ENCODE assay signal across 17 cellular contexts in genomic region chr9:93087971-93088655, GRCh38. TPM values are rescaled to one million over a fixed set of nuclear protein-coding genes. Genes with fewer than 3 reads are reported as not detected.
A peak's percentile ranks its signal among the peaks of the same experiment; 100 is the strongest.
DNase-seq lines count a peak whose midpoint lies in the region; ATAC-seq and TF ChIP-seq lines count a peak whose summit lies in the region.
"Had no signal": no experiment of that assay in that cellular context is flagged by ENCODE, and none has a peak within 500 bp of the region (broad histone marks: within the 10 kb centered on the region; RNA-seq: fewer than 3 reads in every experiment).

No MANE protein-coding gene starts in this region.

- H3K36me3 ChIP-seq in lower lobe of right lung (no peaks in the 10 kb centered on the region), upper lobe of right lung (no peaks in the 10 kb centered on the region)

- H3K27me3 ChIP-seq in right cardiac atrium (ENCODE audit: control insufficient read depth, insufficient read depth) (no peaks in the 10 kb centered on the region), lower lobe of right lung (ENCODE audit: low read depth) (no peaks in the 10 kb centered on the region), upper lobe of right lung (no peaks in the 10 kb centered on the region)

- intact Hi-C loops in Right ventricle myocardium inferior (cut with DNase I), result no loop called here
- intact Hi-C loops in right cardiac atrium (cut with DNase I), result no loop called here
- intact Hi-C loops in lower lobe of right lung (cut with DNase I), result no loop called here
- intact Hi-C loops in upper lobe of right lung (cut with DNase I), result no loop called here

- no peak overlapping the region for H3K4me3 Mint-ChIP-seq in activated CD8-positive, alpha-beta T cell treated with anti-CD3 and anti-CD28 coated beads, Interleukin-2, amount 10 ng/mL, durations not matched to agents 7 days and 5 days
- H3K4me3 Mint-ChIP-seq: HFFc6 had no signal

- H3K4me3 ChIP-seq in right cardiac atrium (ENCODE audit: low read length) (no peak overlapping the region), lower lobe of right lung (no peak overlapping the region), upper lobe of right lung (no peak overlapping the region)
- H3K4me3 ChIP-seq: SK-N-MC had no signal

- ATAC-seq in Right ventricle myocardium inferior (no peak), right cardiac atrium (no peak), lower lobe of right lung (no peak), upper lobe of right lung (no peak), GM21529 (IDR thresholded peaks at IDR 0.05; ENCODE audit: unreplicated experiment) (no peak)
- ATAC-seq in activated CD8-positive, alpha-beta T cell treated with anti-CD3 and anti-CD28 coated beads, Interleukin-2, amount 10 ng/mL, durations not matched to agents 7 days and 5 days, result no peak
- ATAC-seq: stimulated activated naive CD8-positive, alpha-beta T cell treated with anti-CD3 and anti-CD28 coated beads, Interleukin-15, Interleukin-2, amounts not matched to agents 100 U/mL and 50 U/mL, for 24 hours had no signal

- H3K9me3 ChIP-seq in right cardiac atrium (ENCODE audit: control insufficient read depth, low read length), result no peaks in the 10 kb centered on the region
- H3K9me3 ChIP-seq in lower lobe of right lung, result no peaks in the 10 kb centered on the region
- no peaks in the 10 kb centered on the region for H3K9me3 ChIP-seq in upper lobe of right lung

- H3K4me1 Mint-ChIP-seq in activated CD8-positive, alpha-beta T cell treated with anti-CD3 and anti-CD28 coated beads, Interleukin-2, amount 10 ng/mL, durations not matched to agents 7 days and 5 days (ENCODE audit: low read depth), result peaks cover 51% of the 10 kb centered on the region

- H3K27me3 Mint-ChIP-seq in activated CD8-positive, alpha-beta T cell treated with anti-CD3 and anti-CD28 coated beads, Interleukin-2, amount 10 ng/mL, durations not matched to agents 7 days and 5 days (ENCODE audit: low read depth), result no peaks in the 10 kb centered on the region

- POLR2A ChIA-PET in activated CD8-positive, alpha-beta T cell treated with anti-CD3 and anti-CD28 coated beads, Interleukin-2, amount 10 ng/mL, durations not matched to agents 7 days and 5 days (lab: Charles Lee), result interaction anchor here (1.3 to 1.5 kb wide), 2 partner anchors 22 to 60 kb away, joined by 3 to 5 read pairs; no protein-coding TSS in a partner anchor

- 97% methylated on average over 12 of the region's 12 CpGs for WGBS in right cardiac atrium

- peaks cover 6% of the 10 kb centered on the region for H3K9me3 Mint-ChIP-seq in activated CD8-positive, alpha-beta T cell treated with anti-CD3 and anti-CD28 coated beads, Interleukin-2, amount 10 ng/mL, durations not matched to agents 7 days and 5 days (ENCODE audit: insufficient read depth)

- DNase-seq in Right ventricle myocardium inferior (ENCODE audit: missing footprints), result peak; percentile 23
- DNase-seq in right cardiac atrium, result no peak
- DNase-seq in activated CD8-positive, alpha-beta T cell treated with anti-CD3 and anti-CD28 coated beads, Interleukin-2, amount 10 ng/mL, durations not matched to agents 7 days and 5 days, result no peak
- peak; percentile 29 for DNase-seq in lower lobe of right lung
- DNase-seq in upper lobe of right lung, result peak; percentile 54
- DNase-seq in midbrain (lab: John Stamatoyannopoulos, UW), result no peak
- DNase-seq in NCI-H2081 treated with DMSO at 0.1 percent for 48 hours (lab: John Stamatoyannopoulos, UW), result no peak
- DNase-seq: amygdala; HFFc6; MV-4-11; NCI-H526 treated with DMSO at 0.1 percent for 48 hours; occipital lobe; stimulated activated naive CD8-positive, alpha-beta T cell treated with anti-CD3 and anti-CD28 coated beads, Interleukin-15, Interleukin-2, amounts not matched to agents 100 U/mL and 50 U/mL, for 24 hours had no signal

- H3K27ac Mint-ChIP-seq in activated CD8-positive, alpha-beta T cell treated with anti-CD3 and anti-CD28 coated beads, Interleukin-2, amount 10 ng/mL, durations not matched to agents 7 days and 5 days, result peak overlapping the region; percentile 44
- H3K27ac Mint-ChIP-seq: HFFc6 had no signal

- CTCF ChIA-PET in activated CD8-positive, alpha-beta T cell treated with anti-CD3 and anti-CD28 coated beads, Interleukin-2, amount 10 ng/mL, durations not matched to agents 7 days and 5 days (lab: Charles Lee), result interaction anchor here (1.5 kb wide), 1 partner anchor 21 kb away, joined by 8 read pairs; no protein-coding TSS in a partner anchor

- H3K36me3 Mint-ChIP-seq in activated CD8-positive, alpha-beta T cell treated with anti-CD3 and anti-CD28 coated beads, Interleukin-2, amount 10 ng/mL, durations not matched to agents 7 days and 5 days (ENCODE audit: low read depth), result peaks cover 65% of the 10 kb centered on the region

- H3K4me1 ChIP-seq in right cardiac atrium (ENCODE audit: control insufficient read depth, insufficient read depth, low read length) (no peaks in the 10 kb centered on the region), lower lobe of right lung (peaks cover 14% of the 10 kb centered on the region), upper lobe of right lung (peaks cover 14% of the 10 kb centered on the region)

- H3K27ac ChIP-seq in right cardiac atrium (ENCODE audit: low read length) (no peak overlapping the region), lower lobe of right lung (no peak overlapping the region), upper lobe of right lung (no peak overlapping the region)
- H3K27ac ChIP-seq: epithelial cell of prostate, SK-N-MC had no signal

- no peak for TF ChIP-seq CTCF in lower lobe of right lung (IDR thresholded peaks at IDR 0.05)
- no peak for TF ChIP-seq CTCF in upper lobe of right lung (IDR thresholded peaks at IDR 0.05)

RNA-seq across cellular contexts. Expression of gene CARD19, which starts 7.9 kb away (rescaled TPM):
- 27.1 TPM for total RNA-seq in Right ventricle myocardium inferior
- total RNA-seq in right cardiac atrium, result 10 to 100 TPM; 17.7 to 26.6 (median 22.5) TPM
- 30.3 TPM for polyA plus RNA-seq in right cardiac atrium
- 10 to 100 TPM; 51.7 to 55.4 TPM for total RNA-seq in activated CD8-positive, alpha-beta T cell treated with anti-CD3 and anti-CD28 coated beads, Interleukin-2, amount 10 ng/mL, durations not matched to agents 7 days and 5 days
- 25.6 TPM for total RNA-seq in lower lobe of right lung
- 31.8 TPM for total RNA-seq in upper lobe of right lung

RNA-seq across cellular contexts. Expression of gene SUSD3, which starts 29.6 kb away (rescaled TPM):
- total RNA-seq in Right ventricle myocardium inferior, result 1.7 TPM
- 1 to 10 TPM; 1.0 to 2.0 (median 1.3) TPM for total RNA-seq in right cardiac atrium
- polyA plus RNA-seq in right cardiac atrium, result 0.16 TPM
- total RNA-seq in activated CD8-positive, alpha-beta T cell treated with anti-CD3 and anti-CD28 coated beads, Interleukin-2, amount 10 ng/mL, durations not matched to agents 7 days and 5 days, result 10 to 100 TPM; 57.9 to 59.6 TPM
- 5.3 TPM for total RNA-seq in lower lobe of right lung
- 4.8 TPM for total RNA-seq in upper lobe of right lung
- total RNA-seq: glomerular endothelial cell had no signal

RNA-seq across cellular contexts. Expression of gene NINJ1, which starts 45.9 kb away (rescaled TPM):
- 55.5 TPM for total RNA-seq in Right ventricle myocardium inferior
- total RNA-seq in right cardiac atrium, result 10 to 100 TPM; 42.9 to 68.4 (median 62.7) TPM
- polyA plus RNA-seq in right cardiac atrium, result 96.2 TPM
- 10 to 100 TPM; 20.8 to 21.1 TPM for total RNA-seq in activated CD8-positive, alpha-beta T cell treated with anti-CD3 and anti-CD28 coated beads, Interleukin-2, amount 10 ng/mL, durations not matched to agents 7 days and 5 days
- 46.6 TPM for total RNA-seq in lower lobe of right lung
- total RNA-seq in upper lobe of right lung, result 53.2 TPM

Comparison
In these comparisons a context has a peak if more than half of its experiments do, and no peak if none do; other contexts are left out.
1. DNase-seq: peak in Right ventricle myocardium inferior (single experiment), lower lobe of right lung (single experiment) and upper lobe of right lung (single experiment); none in right cardiac atrium (0 of 3), activated CD8-positive, alpha-beta T cell treated with anti-CD3 and anti-CD28 coated beads, Interleukin-2, amount 10 ng/mL, durations not matched to agents 7 days and 5 days (single experiment), midbrain (single experiment) and NCI-H2081 treated with DMSO at 0.1 percent for 48 hours (single experiment).